15 cellular contexts compared by ENCODE assay signal in genomic region chr2:183592271-183592670, GRCh38.
A peak's percentile ranks its signal among the peaks of the same experiment; 100 is the strongest.
DNase-seq lines count a peak whose midpoint lies in the region; ATAC-seq, FAIRE-seq and TF ChIP-seq lines count a peak whose summit lies in the region.
"Had no signal": no experiment of that assay in that cellular context is flagged by ENCODE, and none has a peak within 500 bp of the region (broad histone marks: within the 10 kb centered on the region; RNA-seq: fewer than 3 reads in every experiment).

No MANE protein-coding gene starts in this region.

- CTCF ChIA-PET in H1 (lab: Charles Lee; ENCODE audit: partially characterized antibody) = no interaction called here

- peak overlapping the region; percentile 61; the same call in 1 of the 2 replicates for H2BK20ac ChIP-seq in H1 (ENCODE audit: low read length)

- WGBS in H1 (ENCODE audit: extremely low coverage in 1 of 2, insufficient coverage in 1 of 2, insufficient read length in 1 of 2, insufficient replicate concordance in 2 of 2, low coverage in 1 of 2, low lambda C conversion rate in 2 of 2, missing lambda C conversion rate in 1 of 2), 2 experiments = 93% methylated on average over 4 of the region's 4 CpGs; no CpG with 5 or more reads in 1 of the 2 experiments

- TF ChIP-seq RAD21 in H1 (IDR thresholded peaks at IDR 0.05 in 1 of 2, conservative IDR thresholded peaks at IDR 0.05 in 1 of 2; ENCODE audit: low read depth in 2 of 2, low read length in 2 of 2) = no peak

- no peak for TF ChIP-seq EP300 in H1 (IDR thresholded peaks at IDR 0.05; ENCODE audit: borderline replicate concordance in 1 of 2, low read depth in 2 of 2, low read length in 2 of 2)

- H2AFZ ChIP-seq in H1 (ENCODE audit: low read length) = no peak overlapping the region

- POLR2A ChIA-PET in H1 (lab: Charles Lee; ENCODE audit: partially characterized antibody) = no interaction called here

- H3K36me3 ChIP-seq in H1 (ENCODE audit: control insufficient read depth in 2 of 4, insufficient read depth in 4 of 4, low read length in 3 of 4) = no peaks in the 10 kb centered on the region; a peak in 1 of 8 replicates
- H3K36me3 ChIP-seq: BLaER1, HAP-1 had no signal

- H3K14ac ChIP-seq in H1 (ENCODE audit: insufficient read length) = no peak overlapping the region

- no peak overlapping the region for H3K23ac ChIP-seq in H1 (ENCODE audit: insufficient read length)

- H3K79me1 ChIP-seq in H1 (ENCODE audit: low read depth, low read length) = no peaks in the 10 kb centered on the region

- H3K56ac ChIP-seq in H1 (replicated peaks; ENCODE audit: insufficient read length, low read depth, low read length) = no peak overlapping the region

- H2BK12ac ChIP-seq in H1 (ENCODE audit: low read depth, low read length) = no peak overlapping the region

- H2BK15ac ChIP-seq in H1 (ENCODE audit: low read length) = no peak overlapping the region

- no peak overlapping the region for H3K18ac ChIP-seq in H1 (ENCODE audit: extremely low read depth, low read length)

- no peak overlapping the region for H3K4me2 ChIP-seq in H1 (ENCODE audit: insufficient read depth in 1 of 2, low read depth in 2 of 2, low read length in 2 of 2)
- H3K4me2 ChIP-seq: BLaER1 had no signal

- H4K5ac ChIP-seq in H1 (ENCODE audit: insufficient read length, low read depth, low read length) = no peak overlapping the region

- no peak overlapping the region for H3K4ac ChIP-seq in H1 (replicated peaks; ENCODE audit: insufficient read length, low read depth, low read length)

- H2AK5ac ChIP-seq in H1 (ENCODE audit: low read depth, low read length) = no peak overlapping the region

- no peaks in the 10 kb centered on the region for H3K4me1 ChIP-seq in H1 (replicated peaks in 1 of 4; ENCODE audit: control insufficient read depth in 3 of 4, insufficient read depth in 4 of 4, low read length in 3 of 4)
- H3K4me1 ChIP-seq: BLaER1, Caco-2, HAP-1 had no signal

- FAIRE-seq in H1 (lab: Jason Lieb, UNC) = no peak

- H4K91ac ChIP-seq in H1 (replicated peaks; ENCODE audit: insufficient read length, low read length) = no peak overlapping the region

- no peak overlapping the region for H2BK120ac ChIP-seq in H1 (replicated peaks; ENCODE audit: low read depth, low read length)

- peak; percentile 45 for DNase-seq in DMS153 (lab: John Stamatoyannopoulos, UW)
- no peak for DNase-seq in DMS153 treated with DMSO at 0.1 percent for 48 hours (lab: John Stamatoyannopoulos, UW; ENCODE audit: unreplicated experiment)
- DNase-seq in NCI-H345 treated with DMSO at 0.1 percent for 48 hours (lab: John Stamatoyannopoulos, UW; ENCODE audit: unreplicated experiment) = peak; percentile 13
- no peak for DNase-seq in H1 (ENCODE audit: low read depth in 1 of 2, low spot score in 2 of 2)
- DNase-seq in AG08396 (ENCODE audit: low spot score) = no peak
- DNase-seq: AML-193; Caco-2; CD8-positive, alpha-beta memory T cell; GOT3 had no signal

- no peaks in the 10 kb centered on the region for H3K27me3 ChIP-seq in H1 (replicated peaks in 1 of 4; ENCODE audit: control insufficient read depth in 3 of 4, extremely low read depth in 1 of 4, insufficient read depth in 3 of 4, low read length in 3 of 4)
- H3K27me3 ChIP-seq: BLaER1 had no signal

- H2BK5ac ChIP-seq in H1 (ENCODE audit: low read depth, low read length) = no peak overlapping the region

- no peak for TF ChIP-seq POLR2A in H1 (IDR thresholded peaks at IDR 0.05; ENCODE audit: control extremely low read depth in 1 of 2, low read depth in 2 of 2, low read length in 2 of 2)

- H3K9ac ChIP-seq in H1 (replicated peaks in 1 of 4; ENCODE audit: extremely low read depth in 1 of 4, low read depth in 3 of 4, low read length in 3 of 4) = no peak overlapping the region
- H3K9ac ChIP-seq: BLaER1 had no signal

- ATAC-seq in GM19463 (IDR thresholded peaks at IDR 0.05; ENCODE audit: unreplicated experiment) = no peak
- ATAC-seq in HG03045 (IDR thresholded peaks at IDR 0.05; ENCODE audit: unreplicated experiment) = no peak

- TF ChIP-seq CTCF in H1 (IDR thresholded peaks at IDR 0.05; ENCODE audit: control extremely low read depth in 1 of 3, insufficient read depth in 1 of 3, low read depth in 1 of 3, low read length in 3 of 3) = no peak

- no peak overlapping the region; the same call in 1 of the 2 replicates for H3K27ac ChIP-seq in H1 (ENCODE audit: low read depth, low read length)
- H3K27ac ChIP-seq: 22Rv1, BLaER1, HL-60 had no signal

- no peaks in the 10 kb centered on the region for H3K9me3 ChIP-seq in H1 (ENCODE audit: insufficient read depth in 2 of 2, low read depth in 1 of 2, low read length in 1 of 2)
- H3K9me3 ChIP-seq: BLaER1, Caco-2, HAP-1 had no signal

- H3K4me3 ChIP-seq in H1 (ENCODE audit: extremely low read depth in 1 of 4, insufficient read depth in 2 of 4, low read depth in 3 of 4, low read length in 4 of 4) = no peak overlapping the region
- H3K4me3 ChIP-seq: BLaER1, HAP-1 had no signal

- no peaks in the 10 kb centered on the region for H4K20me1 ChIP-seq in H1 (replicated peaks in 1 of 2; ENCODE audit: control insufficient read depth in 1 of 2, insufficient read depth in 2 of 2, low read length in 2 of 2)
- H4K20me1 ChIP-seq: BLaER1 had no signal

- no peaks in the 10 kb centered on the region for H3K23me2 ChIP-seq in H1 (ENCODE audit: low read depth, low read length)

- no peaks in the 10 kb centered on the region for H3K79me2 ChIP-seq in H1 (ENCODE audit: control insufficient read depth in 1 of 2, insufficient read depth in 2 of 2, low read length in 2 of 2)

- H4K8ac ChIP-seq in H1 (ENCODE audit: extremely low read depth, insufficient read depth, low read length) = no peak overlapping the region

TF ChIP-seq in H1, 55 proteins besides CTCF, POLR2A, EP300 and RAD21:
- TF ChIP-seq CTBP2 (IDR thresholded peaks at IDR 0.05; ENCODE audit: borderline replicate concordance, insufficient read depth, insufficient read length, low read length) = no peak

Comparison
In these comparisons a context has a peak if more than half of its experiments do, and no peak if none do; other contexts are left out.
1. DNase-seq: peak in DMS153 (single experiment) and NCI-H345 treated with DMSO at 0.1 percent for 48 hours (single experiment); none in DMS153 treated with DMSO at 0.1 percent for 48 hours (single experiment), H1 (0 of 2) and AG08396 (single experiment).